Comparison of ENCODE assay signal across 1 cellular context in genomic region chr3:121834734-121835709, GRCh38.
TF ChIP-seq lines count a peak whose summit lies in the region.

Gene EAF2, plus strand, starts transcription at chr3:121835209. Its CDS starts 77 bp downstream, at chr3:121835286.
Gene IQCB1, minus strand, starts transcription at chr3:121835060. Its CDS starts 6,100 bp downstream, at chr3:121828960.

TF ChIP-seq in HepG2, 621 proteins besides CTCF, POLR2A, EP300 and RAD21 (continued from another document and continues in another):
- TF ChIP-seq, protein P1, sequence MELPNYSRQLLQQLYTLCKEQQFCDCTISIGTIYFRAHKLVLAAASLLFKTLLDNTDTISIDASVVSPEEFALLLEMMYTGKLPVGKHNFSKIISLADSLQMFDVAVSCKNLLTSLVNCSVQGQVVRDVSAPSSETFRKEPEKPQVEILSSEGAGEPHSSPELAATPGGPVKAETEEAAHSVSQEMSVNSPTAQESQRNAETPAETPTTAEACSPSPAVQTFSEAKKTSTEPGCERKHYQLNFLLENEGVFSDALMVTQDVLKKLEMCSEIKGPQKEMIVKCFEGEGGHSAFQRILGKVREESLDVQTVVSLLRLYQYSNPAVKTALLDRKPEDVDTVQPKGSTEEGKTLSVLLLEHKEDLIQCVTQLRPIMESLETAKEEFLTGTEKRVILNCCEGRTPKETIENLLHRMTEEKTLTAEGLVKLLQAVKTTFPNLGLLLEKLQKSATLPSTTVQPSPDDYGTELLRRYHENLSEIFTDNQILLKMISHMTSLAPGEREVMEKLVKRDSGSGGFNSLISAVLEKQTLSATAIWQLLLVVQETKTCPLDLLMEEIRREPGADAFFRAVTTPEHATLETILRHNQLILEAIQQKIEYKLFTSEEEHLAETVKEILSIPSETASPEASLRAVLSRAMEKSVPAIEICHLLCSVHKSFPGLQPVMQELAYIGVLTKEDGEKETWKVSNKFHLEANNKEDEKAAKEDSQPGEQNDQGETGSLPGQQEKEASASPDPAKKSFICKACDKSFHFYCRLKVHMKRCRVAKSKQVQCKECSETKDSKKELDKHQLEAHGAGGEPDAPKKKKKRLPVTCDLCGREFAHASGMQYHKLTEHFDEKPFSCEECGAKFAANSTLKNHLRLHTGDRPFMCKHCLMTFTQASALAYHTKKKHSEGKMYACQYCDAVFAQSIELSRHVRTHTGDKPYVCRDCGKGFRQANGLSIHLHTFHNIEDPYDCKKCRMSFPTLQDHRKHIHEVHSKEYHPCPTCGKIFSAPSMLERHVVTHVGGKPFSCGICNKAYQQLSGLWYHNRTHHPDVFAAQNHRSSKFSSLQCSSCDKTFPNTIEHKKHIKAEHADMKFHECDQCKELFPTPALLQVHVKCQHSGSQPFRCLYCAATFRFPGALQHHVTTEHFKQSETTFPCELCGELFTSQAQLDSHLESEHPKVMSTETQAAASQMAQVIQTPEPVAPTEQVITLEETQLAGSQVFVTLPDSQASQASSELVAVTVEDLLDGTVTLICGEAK (IDR thresholded peaks at IDR 0.05): no peak
- TF ChIP-seq, protein P1 (CRISPR knock-in tag; IDR thresholded peaks at IDR 0.05): 0 out of 2 replicates have a peak, but pooled peaks have one; percentile 18
- peak; percentile 32; the same call in 1 of the 2 replicates for TF ChIP-seq EEA1 (CRISPR knock-in tag; IDR thresholded peaks at IDR 0.05; ENCODE audit: borderline replicate concordance)
- peak; percentile 73 for TF ChIP-seq SALL1 (CRISPR knock-in tag; IDR thresholded peaks at IDR 0.05)
- TF ChIP-seq ZSCAN31 (CRISPR knock-in tag; IDR thresholded peaks at IDR 0.05; ENCODE audit: low read depth): peak; percentile 58; the same call in 1 of the 2 replicates
- TF ChIP-seq ZFP1 (CRISPR knock-in tag; IDR thresholded peaks at IDR 0.05): 0 out of 2 replicates have a peak, but pooled peaks have one; percentile 30
- no peak for TF ChIP-seq ELK4 (CRISPR knock-in tag; IDR thresholded peaks at IDR 0.05; ENCODE audit: borderline replicate concordance)
- no peak for TF ChIP-seq ZNF253 (CRISPR knock-in tag; IDR thresholded peaks at IDR 0.05; ENCODE audit: borderline replicate concordance)
- peak; percentile 84 for TF ChIP-seq ZNF547 (CRISPR knock-in tag; IDR thresholded peaks at IDR 0.05)
- TF ChIP-seq ZNF331 (CRISPR knock-in tag; IDR thresholded peaks at IDR 0.05): no peak
- TF ChIP-seq ZNF30 (CRISPR knock-in tag; IDR thresholded peaks at IDR 0.05): no peak
- peak; percentile 92; the same call in 1 of the 2 replicates for TF ChIP-seq ZNF598 (CRISPR knock-in tag; IDR thresholded peaks at IDR 0.05; ENCODE audit: borderline replicate concordance)
- TF ChIP-seq DRAP1 (CRISPR knock-in tag; IDR thresholded peaks at IDR 0.05): peak; percentile 96
- no peak for TF ChIP-seq ZSCAN22 (CRISPR knock-in tag; IDR thresholded peaks at IDR 0.05)
- peak; percentile 65; the same call in 1 of the 2 replicates for TF ChIP-seq SAFB2 (CRISPR knock-in tag; IDR thresholded peaks at IDR 0.05; ENCODE audit: borderline replicate concordance, low read depth)
- peak; percentile 57; the same call in 1 of the 2 replicates for TF ChIP-seq ZNF772 (CRISPR knock-in tag; IDR thresholded peaks at IDR 0.05)
- peak; percentile 64; the same call in 1 of the 2 replicates for TF ChIP-seq ZNF580 (CRISPR knock-in tag; IDR thresholded peaks at IDR 0.05; ENCODE audit: borderline replicate concordance, low read depth)
- TF ChIP-seq ZNF816 (CRISPR knock-in tag; IDR thresholded peaks at IDR 0.05; ENCODE audit: borderline replicate concordance): peak; percentile 87
- peak; percentile 65; the same call in 1 of the 2 replicates for TF ChIP-seq ATF1 (CRISPR knock-in tag; IDR thresholded peaks at IDR 0.05)
- peak; percentile 60; the same call in 1 of the 2 replicates for TF ChIP-seq KLF11 (CRISPR knock-in tag; IDR thresholded peaks at IDR 0.05)
- TF ChIP-seq, protein P2, sequence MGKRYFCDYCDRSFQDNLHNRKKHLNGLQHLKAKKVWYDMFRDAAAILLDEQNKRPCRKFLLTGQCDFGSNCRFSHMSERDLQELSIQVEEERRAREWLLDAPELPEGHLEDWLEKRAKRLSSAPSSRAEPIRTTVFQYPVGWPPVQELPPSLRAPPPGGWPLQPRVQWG (CRISPR knock-in tag; IDR thresholded peaks at IDR 0.05; ENCODE audit: borderline replicate concordance, low read depth): no peak
- TF ChIP-seq SP4 (CRISPR knock-in tag; IDR thresholded peaks at IDR 0.05): peak; percentile 98
- TF ChIP-seq XBP1 (CRISPR knock-in tag; IDR thresholded peaks at IDR 0.05): peak; percentile 52; the same call in 1 of the 2 replicates
- TF ChIP-seq TAF15 (IDR thresholded peaks at IDR 0.05; ENCODE audit: low read depth, low read length, poor library complexity, severe bottlenecking): no peak
- TF ChIP-seq U2AF2 (IDR thresholded peaks at IDR 0.05; ENCODE audit: low read depth, low read length): no peak
- TF ChIP-seq TBX2 (CRISPR knock-in tag; IDR thresholded peaks at IDR 0.05; ENCODE audit: borderline replicate concordance): peak; percentile 80; the same call in 1 of the 2 replicates
- no peak; the same call in 1 of the 2 replicates for TF ChIP-seq ZNF556 (CRISPR knock-in tag; IDR thresholded peaks at IDR 0.05; ENCODE audit: borderline replicate concordance)
- TF ChIP-seq, protein P3, sequence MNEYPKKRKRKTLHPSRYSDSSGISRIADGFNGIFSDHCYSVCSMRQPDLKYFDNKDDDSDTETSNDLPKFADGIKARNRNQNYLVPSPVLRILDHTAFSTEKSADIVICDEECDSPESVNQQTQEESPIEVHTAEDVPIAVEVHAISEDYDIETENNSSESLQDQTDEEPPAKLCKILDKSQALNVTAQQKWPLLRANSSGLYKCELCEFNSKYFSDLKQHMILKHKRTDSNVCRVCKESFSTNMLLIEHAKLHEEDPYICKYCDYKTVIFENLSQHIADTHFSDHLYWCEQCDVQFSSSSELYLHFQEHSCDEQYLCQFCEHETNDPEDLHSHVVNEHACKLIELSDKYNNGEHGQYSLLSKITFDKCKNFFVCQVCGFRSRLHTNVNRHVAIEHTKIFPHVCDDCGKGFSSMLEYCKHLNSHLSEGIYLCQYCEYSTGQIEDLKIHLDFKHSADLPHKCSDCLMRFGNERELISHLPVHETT (CRISPR knock-in tag; conservative IDR thresholded peaks at IDR 0.05): peak; percentile 59; the same call in 1 of the 2 replicates
- TF ChIP-seq AHR (CRISPR knock-in tag; IDR thresholded peaks at IDR 0.05): peak; percentile 67; the same call in 1 of the 2 replicates
- TF ChIP-seq, protein P4, sequence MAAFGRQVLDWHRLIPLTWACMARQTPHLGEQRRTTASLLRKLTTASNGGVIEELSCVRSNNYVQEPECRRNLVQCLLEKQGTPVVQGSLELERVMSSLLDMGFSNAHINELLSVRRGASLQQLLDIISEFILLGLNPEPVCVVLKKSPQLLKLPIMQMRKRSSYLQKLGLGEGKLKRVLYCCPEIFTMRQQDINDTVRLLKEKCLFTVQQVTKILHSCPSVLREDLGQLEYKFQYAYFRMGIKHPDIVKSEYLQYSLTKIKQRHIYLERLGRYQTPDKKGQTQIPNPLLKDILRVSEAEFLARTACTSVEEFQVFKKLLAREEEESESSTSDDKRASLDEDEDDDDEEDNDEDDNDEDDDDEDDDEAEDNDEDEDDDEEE (CRISPR knock-in tag; IDR thresholded peaks at IDR 0.05): peak; percentile 64; the same call in 1 of the 2 replicates
- TF ChIP-seq, protein P5, sequence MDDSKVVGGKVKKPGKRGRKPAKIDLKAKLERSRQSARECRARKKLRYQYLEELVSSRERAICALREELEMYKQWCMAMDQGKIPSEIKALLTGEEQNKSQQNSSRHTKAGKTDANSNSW (CRISPR knock-in tag; IDR thresholded peaks at IDR 0.05; ENCODE audit: borderline replicate concordance): peak; percentile 36; the same call in 1 of the 2 replicates
- TF ChIP-seq NFKB2 (CRISPR knock-in tag; IDR thresholded peaks at IDR 0.05; ENCODE audit: borderline replicate concordance): peak; percentile 89; the same call in 1 of the 2 replicates
- no peak for TF ChIP-seq FOXJ3 (CRISPR knock-in tag; IDR thresholded peaks at IDR 0.05; ENCODE audit: borderline replicate concordance)
- peak; percentile 28; the same call in 1 of the 2 replicates for TF ChIP-seq ZNF335 (CRISPR knock-in tag; IDR thresholded peaks at IDR 0.05)
- peak; percentile 19; the same call in 1 of the 2 replicates for TF ChIP-seq CBFB (CRISPR knock-in tag; IDR thresholded peaks at IDR 0.05)
- no peak for TF ChIP-seq RORA (CRISPR knock-in tag; IDR thresholded peaks at IDR 0.05)
- TF ChIP-seq GTF2F1 (IDR thresholded peaks at IDR 0.05; ENCODE audit: low read length): no peak
